3 cellular contexts compared by ENCODE assay signal in genomic region chr2:177578454-177578853, GRCh38.
TF ChIP-seq lines count a peak whose summit lies in the region.

No MANE protein-coding gene starts in this region.

TF ChIP-seq in A549, 52 proteins besides CTCF, POLR2A, EP300 and RAD21 (continued from another document):
- TF ChIP-seq MAFK (IDR thresholded peaks at IDR 0.05; ENCODE audit: partially characterized antibody), result peak; percentile 71
- TF ChIP-seq CBX8 (IDR thresholded peaks at IDR 0.05), result no peak
- no peak for TF ChIP-seq ZNF302 (CRISPR knock-in tag; IDR thresholded peaks at IDR 0.05)
- TF ChIP-seq KDM5A (IDR thresholded peaks at IDR 0.05), result no peak
TF ChIP-seq in A549: peak in this region for 1.

TF ChIP-seq in IMR-90, 13 proteins besides CTCF, POLR2A, EP300 and RAD21 (continued from another document):
- TF ChIP-seq MAFK (IDR thresholded peaks at IDR 0.05; ENCODE audit: low read depth, low read length), result peak; percentile 82

TF ChIP-seq in K562, 482 proteins besides CTCF, POLR2A, EP300 and RAD21 (continued from another document):
- TF ChIP-seq BCLAF1 (IDR thresholded peaks at IDR 0.05; ENCODE audit: borderline replicate concordance in 1 of 2, control insufficient read depth in 1 of 2, low read depth in 2 of 2, low read length in 1 of 2) (no peak), CTCFL (IDR thresholded peaks at IDR 0.05; ENCODE audit: borderline replicate concordance, insufficient read depth, low read depth, low read length, poor library complexity, severe bottlenecking) (no peak), SMC3 (conservative IDR thresholded peaks at IDR 0.05; ENCODE audit: insufficient read depth, low read depth, low read length) (no peak), SMARCA5 (IDR thresholded peaks at IDR 0.05) (no peak), CHCHD3 (CRISPR knock-in tag; IDR thresholded peaks at IDR 0.05) (no peak), MAFK (IDR thresholded peaks at IDR 0.05; ENCODE audit: low read length) (peak; percentile 73), POLR2G (IDR thresholded peaks at IDR 0.05; ENCODE audit: low read depth, low read length) (no peak), MAFG (tag; conservative IDR thresholded peaks at IDR 0.05) (peak; percentile 70), C11orf30 (IDR thresholded peaks at IDR 0.05; ENCODE audit: low read depth) (peak; percentile 69), MAFF (IDR thresholded peaks at IDR 0.05; ENCODE audit: low read length) (peak; percentile 77), BRF1 (IDR thresholded peaks at IDR 0.05; ENCODE audit: borderline replicate concordance, extremely low read depth, insufficient read length) (no peak), PML (IDR thresholded peaks at IDR 0.05; ENCODE audit: low read length) (no peak), EGR1 (conservative IDR thresholded peaks at IDR 0.05) (no peak), ZNF316 (IDR thresholded peaks at IDR 0.05) (peak; percentile 90)
TF ChIP-seq in K562: peak in this region for 5.
